ENCODE assay signal across 1 cellular context in genomic region chr1:154423988-154424326, GRCh38.
TF ChIP-seq lines count a peak whose summit lies in the region.

No MANE protein-coding gene starts in this region.

TF ChIP-seq in HCT116, 20 proteins besides CTCF, POLR2A, EP300 and RAD21 (continued from another document):
- TF ChIP-seq ZBTB33 (IDR thresholded peaks at IDR 0.05; ENCODE audit: extremely low read depth, insufficient replicate concordance, low read length), result no peak
- no peak for TF ChIP-seq POLR2AphosphoS5 (IDR thresholded peaks at IDR 0.05; ENCODE audit: low read depth, low read length)
- TF ChIP-seq MAX (IDR thresholded peaks at IDR 0.05), result no peak
- TF ChIP-seq JUND (IDR thresholded peaks at IDR 0.05), result no peak
- no peak for TF ChIP-seq CBX3 (IDR thresholded peaks at IDR 0.05; ENCODE audit: low read depth)
- TF ChIP-seq SP1 (IDR thresholded peaks at IDR 0.05; ENCODE audit: low read depth), result no peak
- no peak for TF ChIP-seq EZH2phosphoT487 (IDR thresholded peaks at IDR 0.05; ENCODE audit: borderline replicate concordance)
- no peak for TF ChIP-seq ATF3 (IDR thresholded peaks at IDR 0.05)
- TF ChIP-seq SRF (IDR thresholded peaks at IDR 0.05; ENCODE audit: low read depth), result no peak
- no peak for TF ChIP-seq ZNF274 (IDR thresholded peaks at IDR 0.05; ENCODE audit: low read depth, low read length)
